In genomic region chr12:40769846-40770245, GRCh38 we compare ENCODE assay signal across 18 cellular contexts.
"Had no signal": no experiment of that assay in that cellular context is flagged by ENCODE, and none has a peak within 500 bp of the region (broad histone marks: within the 10 kb centered on the region; RNA-seq: fewer than 3 reads in every experiment).

No MANE protein-coding gene starts in this region.

- H3K9me3 Mint-ChIP-seq: endodermal cell, type B pancreatic cell had no signal

- H3K4me1 ChIP-seq: heart left ventricle, suprapubic skin had no signal

- ATAC-seq: heart left ventricle; naive thymus-derived CD4-positive, alpha-beta T cell; right cardiac atrium; stimulated activated naive CD8-positive, alpha-beta T cell treated with anti-CD3 and anti-CD28 coated beads, Interleukin-15, Interleukin-2, amounts not matched to agents 100 U/mL and 50 U/mL, for 24 hours had no signal

- H3K4me1 Mint-ChIP-seq: naive thymus-derived CD4-positive, alpha-beta T cell had no signal

- H3K36me3 ChIP-seq: heart left ventricle, neutrophil, suprapubic skin, thyroid gland had no signal

- DNase-seq: effector CD4-positive, alpha-beta T cell; endodermal cell; erythroblast; foreskin melanocyte; heart left ventricle; hippocampal formation; kidney glomerular epithelial cell; mesendoderm; naive thymus-derived CD4-positive, alpha-beta T cell; right cardiac atrium; small intestine; stimulated activated CD4-positive, alpha-beta T cell treated with anti-CD3 and anti-CD28 coated beads, Interleukin-12 subunit alpha, Interleukin-12 subunit beta, amount 100 ng/mL, for 4 hours; stimulated activated naive CD8-positive, alpha-beta T cell treated with anti-CD3 and anti-CD28 coated beads, Interleukin-15, Interleukin-2, amounts not matched to agents 100 U/mL and 50 U/mL, for 24 hours had no signal

- H3K27me3 ChIP-seq: heart left ventricle, neutrophil, suprapubic skin, thyroid gland had no signal

- H3K27me3 Mint-ChIP-seq: naive thymus-derived CD4-positive, alpha-beta T cell; type B pancreatic cell had no signal

- H3K4me3 Mint-ChIP-seq: endodermal cell; naive thymus-derived CD4-positive, alpha-beta T cell; type B pancreatic cell had no signal

- H3K27ac ChIP-seq: coronary artery, heart left ventricle, neutrophil, suprapubic skin, thyroid gland had no signal

- H3K9me3 ChIP-seq: heart left ventricle, neutrophil, suprapubic skin, thyroid gland had no signal

- H3K36me3 Mint-ChIP-seq: naive thymus-derived CD4-positive, alpha-beta T cell; type B pancreatic cell had no signal

- H3K4me3 ChIP-seq: coronary artery, heart left ventricle, suprapubic skin, thyroid gland had no signal

- H3K27ac Mint-ChIP-seq: endodermal cell; naive thymus-derived CD4-positive, alpha-beta T cell; type B pancreatic cell had no signal
